16 cellular contexts compared by ENCODE assay signal in genomic region chr12:115109863-115110262, GRCh38.
DNase-seq lines count a peak whose midpoint lies in the region; TF ChIP-seq lines count a peak whose summit lies in the region.
"Had no signal": no experiment of that assay in that cellular context is flagged by ENCODE, and none has a peak within 500 bp of the region (broad histone marks: within the 10 kb centered on the region; RNA-seq: fewer than 3 reads in every experiment).

No MANE protein-coding gene starts in this region.

- H3K4me3 ChIP-seq in mammary epithelial cell (replicated peaks in 1 of 3; ENCODE audit: insufficient read depth in 1 of 3, low read depth in 2 of 3, low read length in 3 of 3) (no peak overlapping the region), breast epithelium (no peak overlapping the region), trophoblast cell (ENCODE audit: low read depth, low read length) (no peak overlapping the region)
- H3K4me3 ChIP-seq: A549, BLaER1, GM12878 had no signal

- H3K27me3 ChIP-seq in mammary epithelial cell (ENCODE audit: insufficient read depth, low read length) (no peaks in the 10 kb centered on the region), breast epithelium (no peaks in the 10 kb centered on the region), trophoblast cell (ENCODE audit: insufficient read depth, low read length) (no peaks in the 10 kb centered on the region)
- H3K27me3 ChIP-seq: BLaER1 had no signal

- no peaks in the 10 kb centered on the region for H4K20me1 ChIP-seq in mammary epithelial cell (ENCODE audit: insufficient read depth, low read length)
- H4K20me1 ChIP-seq: BLaER1 had no signal

- H3K4ac ChIP-seq in trophoblast cell (ENCODE audit: low read depth, low read length), result no peak overlapping the region

- no peak overlapping the region for H3K23ac ChIP-seq in trophoblast cell (ENCODE audit: low read length)

- H3K14ac ChIP-seq in trophoblast cell (ENCODE audit: low read length), result no peak overlapping the region

- H3K9ac ChIP-seq in mammary epithelial cell (ENCODE audit: insufficient read depth, low read length) (no peak overlapping the region), trophoblast cell (ENCODE audit: low read length) (no peak overlapping the region)
- H3K9ac ChIP-seq: BLaER1 had no signal

- WGBS in mammary epithelial cell (ENCODE audit: low coverage, missing lambda C conversion rate), result 78% methylated on average over 3 of the region's 3 CpGs
- no CpG with 5 or more reads among the region's 3 CpGs for whole genome bisulfite sequencing in trophoblast cell (ENCODE audit: extremely low coverage, insufficient coverage, insufficient read length)

- dilution Hi-C loops in mammary epithelial cell (cut with HindIII; ENCODE audit: low sequenced_read_pairs), result loop anchor here (5.0 kb wide), 1 partner anchor 48 kb away; no protein-coding TSS in a partner anchor

- no peak overlapping the region for H4K8ac ChIP-seq in trophoblast cell (ENCODE audit: low read depth, low read length)

- DNase-seq in mammary epithelial cell (peak; percentile 8), breast epithelium (ENCODE audit: low spot score in 2 of 2) (no peak), amniotic epithelial cell (ENCODE audit: low read depth) (peak; percentile 56), trophoblast cell (no peak), NOMO-1 treated with dmso at 0.1 percent for 144 hours (lab: John Stamatoyannopoulos, UW; ENCODE audit: unreplicated experiment) (no peak), hippocampal formation (lab: John Stamatoyannopoulos, UW) (no peak), foreskin melanocyte (no peak)
- DNase-seq: CD4-positive, alpha-beta memory T cell; DMS79 treated with DMSO at 0.1 percent for 48 hours; GOT3; H7; HFFc6 had no signal

- intact Hi-C loops in mammary epithelial cell (cut with micrococcal nuclease), result no loop called here
- intact Hi-C loops in breast epithelium (cut with DNase I; ENCODE audit: low total_unique reads), result no loop called here

- TF ChIP-seq CTCF in mammary epithelial cell (conservative IDR thresholded peaks at IDR 0.05 in 1 of 2, IDR thresholded peaks at IDR 0.05 in 1 of 2; ENCODE audit: extremely low read depth in 1 of 2, insufficient read depth in 1 of 2, low read depth in 1 of 2, low read length in 2 of 2) (no peak), breast epithelium (IDR thresholded peaks at IDR 0.05) (no peak)

- no peak overlapping the region for H3K4me2 ChIP-seq in mammary epithelial cell (ENCODE audit: insufficient read depth, low read depth, low read length)
- H3K4me2 ChIP-seq in trophoblast cell (ENCODE audit: low read length), result no peak overlapping the region
- H3K4me2 ChIP-seq: A549, BLaER1 had no signal

- no peak overlapping the region for H3K18ac ChIP-seq in trophoblast cell (ENCODE audit: low read length)

- peak overlapping the region; percentile 8 for H4K91ac ChIP-seq in trophoblast cell (ENCODE audit: low read depth, low read length)

- H3K36me3 ChIP-seq in mammary epithelial cell (ENCODE audit: insufficient read depth, low read length) (no peaks in the 10 kb centered on the region), breast epithelium (no peaks in the 10 kb centered on the region), trophoblast cell (ENCODE audit: control insufficient read depth in 1 of 2, insufficient read depth in 2 of 2, low read length in 2 of 2) (no peaks in the 10 kb centered on the region)
- H3K36me3 ChIP-seq: BLaER1 had no signal

- H3K79me1 ChIP-seq in trophoblast cell (ENCODE audit: low read length), result no peaks in the 10 kb centered on the region

- no peak overlapping the region for H2BK12ac ChIP-seq in trophoblast cell (ENCODE audit: low read length)

- BruUV-seq in mammary epithelial cell (replicated peaks; lab: Mats Ljungman, UMichigan), result no TSS peak

- no peaks in the 10 kb centered on the region for H3K9me3 ChIP-seq in mammary epithelial cell (replicated peaks; ENCODE audit: insufficient read depth, low read length)
- H3K9me3 ChIP-seq in breast epithelium, result no peaks in the 10 kb centered on the region
- no peaks in the 10 kb centered on the region for H3K9me3 ChIP-seq in trophoblast cell (ENCODE audit: insufficient read depth, low read depth, low read length)
- H3K9me3 ChIP-seq: A549, BLaER1 had no signal

- no peaks in the 10 kb centered on the region for H3K79me2 ChIP-seq in mammary epithelial cell (ENCODE audit: insufficient read depth, low read length)
- H3K79me2 ChIP-seq in trophoblast cell (ENCODE audit: control insufficient read depth, insufficient read depth, low read length, poor library complexity), result no peaks in the 10 kb centered on the region

- H4K12ac ChIP-seq in trophoblast cell (ENCODE audit: low read depth, low read length), result no peak overlapping the region

- no peak for TF ChIP-seq POLR2A in breast epithelium (IDR thresholded peaks at IDR 0.05)

- H2AFZ ChIP-seq in mammary epithelial cell (ENCODE audit: low read depth, low read length) (no peak overlapping the region), trophoblast cell (ENCODE audit: insufficient read depth, low read length, poor library complexity) (no peak overlapping the region)

- H2BK5ac ChIP-seq in trophoblast cell (ENCODE audit: low read depth, low read length, poor library complexity), result no peak overlapping the region

- CTCF ChIA-PET in mammary epithelial cell (lab: Charles Lee; ENCODE audit: low non-redundant PET), result no interaction called here

- in situ Hi-C loops in mammary epithelial cell (cut with MboI; ENCODE audit: low sequenced_read_pairs in 2 of 2), result no loop called here

- no peak overlapping the region for H2BK120ac ChIP-seq in trophoblast cell (ENCODE audit: insufficient read depth, low read length, poor library complexity)

- no peak overlapping the region for H3K27ac ChIP-seq in mammary epithelial cell (ENCODE audit: insufficient read depth, low read depth, low read length)
- no peak overlapping the region for H3K27ac ChIP-seq in breast epithelium
- H3K27ac ChIP-seq in trophoblast cell (ENCODE audit: low read depth, low read length), result no peak overlapping the region
- H3K27ac ChIP-seq: 22Rv1, A549, BLaER1 had no signal

- H3K4me1 ChIP-seq in mammary epithelial cell (ENCODE audit: insufficient read depth, low read length) (no peaks in the 10 kb centered on the region), breast epithelium (no peaks in the 10 kb centered on the region), trophoblast cell (ENCODE audit: control insufficient read depth in 1 of 2, insufficient read depth in 2 of 2, low read length in 2 of 2) (no peaks in the 10 kb centered on the region)
- H3K4me1 ChIP-seq: A549, BLaER1 had no signal

- H2AK5ac ChIP-seq in trophoblast cell (ENCODE audit: low read length), result no peak overlapping the region

Comparison
In these comparisons a context has a peak if more than half of its experiments do, and no peak if none do; other contexts are left out.
1. DNase-seq: peak in mammary epithelial cell (single experiment) and amniotic epithelial cell (single experiment); none in breast epithelium (0 of 2), trophoblast cell (0 of 2), NOMO-1 treated with dmso at 0.1 percent for 144 hours (single experiment), hippocampal formation (0 of 2) and foreskin melanocyte (single experiment).